ENCODE assay signal across 8 cellular contexts in the genomic region with DNA sequence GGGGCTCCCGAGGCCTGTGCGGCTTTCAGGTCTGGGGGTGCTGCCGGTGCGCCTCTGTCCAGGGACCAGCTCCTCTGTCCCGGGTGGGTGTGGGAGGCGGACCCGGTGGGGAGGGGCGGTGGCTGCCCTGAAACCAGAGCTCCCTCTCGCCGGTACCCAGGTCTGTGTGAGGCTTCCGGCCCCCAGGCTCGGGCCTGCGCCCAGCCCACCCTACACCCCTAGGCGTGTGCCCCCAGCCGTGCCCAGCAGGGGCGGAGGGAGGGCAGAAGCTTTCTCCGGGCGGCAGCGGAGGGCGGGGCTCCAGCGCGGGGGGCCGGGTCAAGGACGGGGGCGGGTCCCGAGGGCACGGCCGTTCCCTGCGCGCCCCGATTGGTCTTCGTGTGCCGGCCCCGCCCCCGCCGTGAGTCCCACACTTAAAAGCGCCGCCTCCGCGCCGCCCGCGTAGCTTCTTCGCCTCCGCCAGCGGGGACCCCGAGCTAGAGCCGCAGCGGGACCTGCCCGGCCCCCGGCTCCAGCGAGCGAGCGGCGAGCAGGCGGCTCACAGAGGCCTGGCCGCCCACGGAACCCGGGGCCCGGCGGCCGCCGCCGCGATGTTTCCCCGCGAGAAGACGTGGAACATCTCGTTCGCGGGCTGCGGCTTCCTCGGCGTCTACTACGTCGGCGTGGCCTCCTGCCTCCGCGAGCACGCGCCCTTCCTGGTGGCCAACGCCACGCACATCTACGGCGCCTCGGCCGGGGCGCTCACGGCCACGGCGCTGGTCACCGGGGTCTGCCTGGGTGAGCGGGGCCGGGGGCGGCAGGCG. TPM values are rescaled to one million over a fixed set of nuclear protein-coding genes. Genes with fewer than 3 reads are reported as not detected.
DNase-seq lines count a peak whose midpoint lies in the region; ATAC-seq and TF ChIP-seq lines count a peak whose summit lies in the region.

No MANE protein-coding gene starts in this region.

- no peaks in the 10 kb centered on the region for H3K9me3 Mint-ChIP-seq in chondrocyte (ENCODE audit: low read depth)

- peak; percentile 24 for ATAC-seq in GM18870 (IDR thresholded peaks at IDR 0.05; ENCODE audit: unreplicated experiment)
- ATAC-seq in HG03103 (IDR thresholded peaks at IDR 0.05; ENCODE audit: low read depth, unreplicated experiment) = peak; percentile 51

- no peak for TF ChIP-seq CTCF in chondrocyte (IDR thresholded peaks at IDR 0.05)

- H3K27me3 Mint-ChIP-seq in chondrocyte (ENCODE audit: low read depth) = no peaks in the 10 kb centered on the region

- peak overlapping the region; percentile 74 for H3K27ac Mint-ChIP-seq in chondrocyte (ENCODE audit: unreplicated experiment)

- peak; percentile 96 for DNase-seq in AG08396 (ENCODE audit: low spot score)
- peak; percentile 79 for DNase-seq in NCI-H226
- DNase-seq in activated CD4-positive, alpha-beta T cell treated with anti-CD3 and anti-CD28 coated beads for 24 hours (ENCODE audit: low read depth in 2 of 2) = peak; percentile 87 to 92
- no peak for DNase-seq in chondrocyte (ENCODE audit: low spot score)
- DNase-seq in kidney tubule cell (ENCODE audit: low spot score) = peak; percentile 89
- peak; percentile 84 to 91 (median 87) for DNase-seq in stimulated activated CD4-positive, alpha-beta T cell treated with anti-CD3 and anti-CD28 coated beads, Interleukin-1b, Interleukin-23, amount 100 ng/mL, for 24 hours (ENCODE audit: low read depth in 4 of 4, low spot score in 1 of 4)

- peaks cover 2% of the 10 kb centered on the region for H3K36me3 Mint-ChIP-seq in chondrocyte (ENCODE audit: low read depth)

- peak overlapping the region; percentile 80 for H3K4me3 Mint-ChIP-seq in chondrocyte (ENCODE audit: unreplicated experiment)

- peaks cover 22% of the 10 kb centered on the region for H3K4me1 Mint-ChIP-seq in chondrocyte (ENCODE audit: low read depth)

RNA-seq across cellular contexts. Expression of a gene that starts 0.6 kb away (rescaled TPM):
- 56.0 to 59.1 TPM (median 56.0 TPM) in 3 replicates for total RNA-seq in chondrocyte

RNA-seq across cellular contexts. Expression of a gene that starts 8.4 kb away (rescaled TPM):
- 0.57 to 5.0 TPM (median 1.4 TPM) in 3 replicates for total RNA-seq in chondrocyte

RNA-seq across cellular contexts. Expression of a gene that starts 9.6 kb away (rescaled TPM):
- total RNA-seq in chondrocyte = 1,144 to 1,291 TPM (median 1,171 TPM) in 3 replicates

RNA-seq across cellular contexts. Expression of a gene that starts 13.4 kb away (rescaled TPM):
- total RNA-seq in chondrocyte = 460 to 558 TPM (median 549 TPM) in 3 replicates

RNA-seq across cellular contexts. Expression of a gene that starts 14.3 kb away (rescaled TPM):
- total RNA-seq in chondrocyte = 12.5 to 14.9 TPM (median 12.8 TPM) in 3 replicates
